8 cellular contexts compared by ENCODE assay signal in the genomic region with DNA sequence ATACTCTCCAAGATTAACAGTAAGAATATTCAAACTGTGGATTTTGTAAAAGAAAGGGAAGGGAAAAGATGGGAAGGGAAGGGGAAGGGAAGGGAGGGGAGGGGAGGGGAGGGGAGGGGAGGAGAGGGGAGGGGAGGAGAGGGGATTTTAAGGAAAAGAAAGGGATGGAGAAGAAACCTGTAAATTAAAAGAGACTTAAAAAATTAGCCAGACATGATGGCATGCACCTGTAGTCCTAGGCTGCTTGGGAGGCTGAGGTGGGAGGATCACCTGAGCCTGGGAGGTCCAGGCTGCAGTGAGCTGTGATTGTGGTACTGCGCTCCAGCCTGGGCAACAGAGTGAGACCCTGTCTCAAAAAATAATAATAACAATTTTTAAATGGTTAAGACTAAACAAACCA.
"Had no signal": no experiment of that assay in that cellular context is flagged by ENCODE, and none has a peak within 500 bp of the region (broad histone marks: within the 10 kb centered on the region; RNA-seq: fewer than 3 reads in every experiment).

No MANE protein-coding gene starts in this region.

- ATAC-seq: GM12878 had no signal

- H3K4me3 ChIP-seq: GM12878 had no signal

- DNase-seq: GDM1, GF-D8 had no signal

- FAIRE-seq: G401.6, GM12878, GM12891, GM12892, GM18507, GM19239 had no signal
